Comparison of ENCODE assay signal across 21 cellular contexts in the genomic region with DNA sequence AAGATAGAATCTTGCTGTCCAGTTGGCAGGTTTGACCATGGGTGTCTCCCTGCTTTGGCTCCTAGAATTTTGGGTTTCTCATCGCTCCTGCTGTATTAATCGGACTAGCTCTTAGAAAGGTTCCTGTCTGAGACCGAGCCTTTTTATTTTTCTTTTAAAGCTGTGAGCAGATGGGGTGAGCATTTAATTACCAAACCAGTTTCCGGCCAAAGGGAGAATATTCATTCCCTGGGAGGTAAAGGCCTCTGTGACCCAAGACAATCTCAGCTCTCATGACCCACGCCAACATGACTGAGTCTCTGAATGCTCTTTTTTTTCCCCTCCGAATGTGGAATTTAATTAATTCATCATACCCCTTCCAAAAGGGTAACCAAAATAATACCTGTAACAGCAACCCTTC.
"Had no signal": no experiment of that assay in that cellular context is flagged by ENCODE, and none has a peak within 500 bp of the region (broad histone marks: within the 10 kb centered on the region; RNA-seq: fewer than 3 reads in every experiment).

No MANE protein-coding gene starts in this region.

- DNase-seq: stimulated activated CD4-positive, alpha-beta T cell treated with anti-CD3 and anti-CD28 coated beads, Interleukin-2, amount 100 ng/mL, for 48 hours; stimulated activated CD4-positive, alpha-beta T cell treated with anti-CD3 and anti-CD28 coated beads, Interleukin-4, amount 100 ng/mL, for 1 hour; stimulated activated CD4-positive, alpha-beta T cell treated with anti-CD3 and anti-CD28 coated beads, Interleukin-4, amount 100 ng/mL, for 24 hours; stimulated activated CD4-positive, alpha-beta T cell treated with anti-CD3 and anti-CD28 coated beads, Interleukin-4, amount 100 ng/mL, for 4 hours; stimulated activated CD8-positive, alpha-beta memory T cell treated with anti-CD3 and anti-CD28 coated beads, Interleukin-4, amount 100 ng/mL, for 48 hours; stimulated activated naive B cell treated with anti-CD40 and anti-IgM and Interleukin-4, amounts not matched to agents 10 μg/mL and 1 μg/mL and 100 μg/mL, for 72 hours; stimulated activated naive CD4-positive, alpha-beta T cell; stimulated activated naive CD4-positive, alpha-beta T cell treated with Interleukin-2 at 50 U/mL for 16 hours; stimulated activated naive CD8-positive, alpha-beta T cell treated with anti-CD3 and anti-CD28 coated beads, Interleukin-15, amount 100 ng/mL, for 72 hours; stimulated activated naive CD8-positive, alpha-beta T cell treated with anti-CD3 and anti-CD28 coated beads, Interleukin-15, Interleukin-2, amounts not matched to agents 100 U/mL and 50 U/mL, for 24 hours; stomach; testis; thyroid gland; tibial artery; transverse colon; trophoblast cell; upper lobe of left lung; upper lobe of right lung; uterus had no signal

- ATAC-seq: stimulated activated effector memory CD8-positive, alpha-beta T cell treated with anti-CD3 and anti-CD28 coated beads, Interleukin-12 subunit alpha, Interleukin-12 subunit beta, amount 100 ng/mL, for 72 hours; stimulated activated memory B cell treated with anti-CD40 and anti-IgM and Interleukin-4, amounts not matched to agents 10 μg/mL and 1 μg/mL and 100 μg/mL, for 72 hours; stimulated activated naive B cell treated with anti-CD40 and anti-IgM and Interleukin-4, amounts not matched to agents 10 μg/mL and 1 μg/mL and 100 μg/mL, for 72 hours; stimulated activated naive CD8-positive, alpha-beta T cell treated with anti-CD3 and anti-CD28 coated beads, Interleukin-15, amount 100 ng/mL, for 72 hours; stimulated activated naive CD8-positive, alpha-beta T cell treated with anti-CD3 and anti-CD28 coated beads, Interleukin-15, Interleukin-2, amounts not matched to agents 100 U/mL and 50 U/mL, for 24 hours; upper lobe of right lung had no signal
